ENCODE assay signal across 16 cellular contexts in the genomic region with DNA sequence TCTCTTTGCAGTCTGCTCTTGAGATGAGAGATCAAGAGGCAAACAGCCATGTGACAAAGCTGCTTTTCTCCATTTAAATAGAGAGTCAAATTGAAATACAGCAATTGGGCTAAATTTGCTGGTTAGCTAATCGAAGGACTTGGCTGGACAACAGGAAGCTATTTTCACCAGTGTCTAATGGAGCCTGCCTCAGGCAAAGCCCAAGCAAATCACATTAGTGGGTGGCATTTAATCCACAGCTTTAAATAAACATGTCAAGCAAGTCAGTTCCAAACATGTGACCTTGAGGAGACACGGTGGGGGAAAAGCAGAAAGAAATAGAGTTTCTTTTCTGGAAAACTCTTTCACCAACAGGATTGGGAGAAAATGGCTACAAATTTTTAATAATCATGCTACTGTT.
"Had no signal": no experiment of that assay in that cellular context is flagged by ENCODE, and none has a peak within 500 bp of the region (broad histone marks: within the 10 kb centered on the region; RNA-seq: fewer than 3 reads in every experiment).

No MANE protein-coding gene starts in this region.

- H3K36me3 ChIP-seq: brain microvascular endothelial cell, upper lobe of left lung had no signal

- DNase-seq: activated CD4-positive, alpha-beta T cell treated with anti-CD3 and anti-CD28 coated beads for 1 hour; activated CD4-positive, alpha-beta T cell treated with anti-CD3 and anti-CD28 coated beads, Interleukin-2, amount 50 U/mL, for 48 hours; activated gamma-delta T cell; activated T-cell treated with anti-CD3 and anti-CD28 coated beads, Interleukin-2, amount 50 U/mL, for 48 hours; amygdala; brain microvascular endothelial cell; effector memory CD8-positive, alpha-beta T cell; erythroblast; immature natural killer cell; left cardiac atrium; natural killer cell; psoas muscle; stimulated activated CD4-positive, alpha-beta T cell treated with anti-CD3 and anti-CD28 coated beads, Interleukin-4, amount 100 ng/mL, for 1 hour; stimulated activated CD8-positive, alpha-beta memory T cell treated with anti-CD3 and anti-CD28 coated beads, Interleukin-4, amount 100 ng/mL, for 48 hours; T-helper 9 cell; upper lobe of left lung had no signal

- H3K9me3 ChIP-seq: psoas muscle, upper lobe of left lung had no signal

- H3K4me1 ChIP-seq: psoas muscle had no signal

- H3K4me3 ChIP-seq: psoas muscle, upper lobe of left lung had no signal

- H3K27me3 ChIP-seq: brain microvascular endothelial cell, upper lobe of left lung had no signal
